ENCODE assay signal across 21 cellular contexts in genomic region chr2:218664653-218665052, GRCh38.
"Had no signal": no experiment of that assay in that cellular context is flagged by ENCODE, and none has a peak within 500 bp of the region (broad histone marks: within the 10 kb centered on the region; RNA-seq: fewer than 3 reads in every experiment).

No MANE protein-coding gene starts in this region.

- FAIRE-seq: RCC 7860 had no signal

- H3K9ac ChIP-seq: SK-N-SH had no signal

- DNase-seq: KBM-7, MV-4-11, NCI-H1048, NCI-H1105 treated with DMSO at 0.1 percent for 48 hours, NCI-H1417 treated with DMSO at 0.1 percent for 48 hours, NCI-H146, NCI-H1694 treated with DMSO at 0.1 percent for 48 hours, NCI-H1930, NCI-H2081, NCI-H2107, NCI-H2171, NCI-H226, NCI-H446, NCI-H510A, NCI-H524 treated with DMSO at 0.1 percent for 48 hours, NCI-H69, NCI-H774, RPMI8226, SHP77, SK-N-SH had no signal

- H3K9me3 ChIP-seq: SK-N-SH had no signal

- H3K4me2 ChIP-seq: SK-N-SH had no signal
